ENCODE assay signal across 1 cellular context in genomic region chr5:172383231-172383802, GRCh38.
TF ChIP-seq lines count a peak whose summit lies in the region.

No MANE protein-coding gene starts in this region.

TF ChIP-seq in HepG2, 621 proteins besides CTCF, POLR2A, EP300 and RAD21 (continued from another document and continues in another):
- TF ChIP-seq ZBTB4 (CRISPR knock-in tag; IDR thresholded peaks at IDR 0.05; ENCODE audit: borderline replicate concordance), result no peak
- no peak for TF ChIP-seq HOXA5 (CRISPR knock-in tag; IDR thresholded peaks at IDR 0.05)
- 0 out of 2 replicates have a peak, but pooled peaks have one; percentile 54 for TF ChIP-seq SPEN (CRISPR knock-in tag; IDR thresholded peaks at IDR 0.05; ENCODE audit: low read depth)
- TF ChIP-seq ZNF276 (CRISPR knock-in tag; IDR thresholded peaks at IDR 0.05; ENCODE audit: low read depth), result no peak
- TF ChIP-seq ZNF317 (CRISPR knock-in tag; IDR thresholded peaks at IDR 0.05), result no peak
- peak; percentile 93 for TF ChIP-seq ARID3A (IDR thresholded peaks at IDR 0.05; ENCODE audit: low read depth, low read length)
- no peak for TF ChIP-seq RBM39 (IDR thresholded peaks at IDR 0.05; ENCODE audit: low read depth, low read length, poor library complexity, severe bottlenecking)
- no peak for TF ChIP-seq NFE2L1 (CRISPR knock-in tag; IDR thresholded peaks at IDR 0.05; ENCODE audit: borderline replicate concordance)
- TF ChIP-seq BCL6 (CRISPR knock-in tag; IDR thresholded peaks at IDR 0.05), result peak; percentile 34; the same call in 1 of the 2 replicates
- TF ChIP-seq PRPF4 (IDR thresholded peaks at IDR 0.05; ENCODE audit: low read depth, low read length, poor library complexity, severe bottlenecking), result no peak
- peak; percentile 58; the same call in 1 of the 2 replicates for TF ChIP-seq HNF1B (CRISPR knock-in tag; IDR thresholded peaks at IDR 0.05)
- TF ChIP-seq ZNF3 (CRISPR knock-in tag; IDR thresholded peaks at IDR 0.05), result peak; percentile 99
- TF ChIP-seq ZNF333 (CRISPR knock-in tag; IDR thresholded peaks at IDR 0.05; ENCODE audit: borderline replicate concordance), result no peak
- 0 out of 2 replicates have a peak, but pooled peaks have one; percentile 24 for TF ChIP-seq LCORL (IDR thresholded peaks at IDR 0.05)
- peak; percentile 75 for TF ChIP-seq LCORL (CRISPR knock-in tag; IDR thresholded peaks at IDR 0.05)
- TF ChIP-seq TCF7 (IDR thresholded peaks at IDR 0.05; ENCODE audit: low read depth), result peak; percentile 35; the same call in 1 of the 2 replicates
- TF ChIP-seq REST (IDR thresholded peaks at IDR 0.05; ENCODE audit: borderline replicate concordance in 1 of 2, low read depth in 1 of 2, low read length in 2 of 2), result no peak
- no peak for TF ChIP-seq PTBP1 (IDR thresholded peaks at IDR 0.05; ENCODE audit: low read depth, low read length, poor library complexity, severe bottlenecking)
- no peak for TF ChIP-seq FUBP1 (CRISPR knock-in tag; IDR thresholded peaks at IDR 0.05; ENCODE audit: borderline replicate concordance)
- TF ChIP-seq ATF1 (CRISPR knock-in tag; IDR thresholded peaks at IDR 0.05), result 0 out of 2 replicates have a peak, but pooled peaks have one; percentile 26
- TF ChIP-seq GFI1 (CRISPR knock-in tag; IDR thresholded peaks at IDR 0.05; ENCODE audit: borderline replicate concordance), result no peak
- peak; percentile 87 for TF ChIP-seq PAXIP1 (CRISPR knock-in tag; conservative IDR thresholded peaks at IDR 0.05)
- TF ChIP-seq THAP11 (CRISPR knock-in tag; IDR thresholded peaks at IDR 0.05), result 0 out of 2 replicates have a peak, but pooled peaks have one; percentile 40
- no peak for TF ChIP-seq BHLHE40 (IDR thresholded peaks at IDR 0.05; ENCODE audit: low read length)
- TF ChIP-seq ZNF292 (CRISPR knock-in tag; IDR thresholded peaks at IDR 0.05; ENCODE audit: borderline replicate concordance, low read depth), result peak; percentile 25; the same call in 1 of the 2 replicates
- TF ChIP-seq FOXA1 (IDR thresholded peaks at IDR 0.05), result peak; percentile 82
- peak; percentile 78 for TF ChIP-seq FOXA1 (CRISPR knock-in tag; IDR thresholded peaks at IDR 0.05)
- TF ChIP-seq RORA (CRISPR knock-in tag; IDR thresholded peaks at IDR 0.05), result no peak
- TF ChIP-seq AFF4 (CRISPR knock-in tag; IDR thresholded peaks at IDR 0.05), result no peak
- no peak for TF ChIP-seq GTF2F1 (IDR thresholded peaks at IDR 0.05; ENCODE audit: low read length)
- TF ChIP-seq RELA (CRISPR knock-in tag; IDR thresholded peaks at IDR 0.05), result no peak
- no peak for TF ChIP-seq HBP1 (CRISPR knock-in tag; IDR thresholded peaks at IDR 0.05; ENCODE audit: low read depth)
- TF ChIP-seq PHB2 (IDR thresholded peaks at IDR 0.05; ENCODE audit: partially characterized antibody), result no peak
